ENCODE assay signal across 8 cellular contexts in the genomic region with DNA sequence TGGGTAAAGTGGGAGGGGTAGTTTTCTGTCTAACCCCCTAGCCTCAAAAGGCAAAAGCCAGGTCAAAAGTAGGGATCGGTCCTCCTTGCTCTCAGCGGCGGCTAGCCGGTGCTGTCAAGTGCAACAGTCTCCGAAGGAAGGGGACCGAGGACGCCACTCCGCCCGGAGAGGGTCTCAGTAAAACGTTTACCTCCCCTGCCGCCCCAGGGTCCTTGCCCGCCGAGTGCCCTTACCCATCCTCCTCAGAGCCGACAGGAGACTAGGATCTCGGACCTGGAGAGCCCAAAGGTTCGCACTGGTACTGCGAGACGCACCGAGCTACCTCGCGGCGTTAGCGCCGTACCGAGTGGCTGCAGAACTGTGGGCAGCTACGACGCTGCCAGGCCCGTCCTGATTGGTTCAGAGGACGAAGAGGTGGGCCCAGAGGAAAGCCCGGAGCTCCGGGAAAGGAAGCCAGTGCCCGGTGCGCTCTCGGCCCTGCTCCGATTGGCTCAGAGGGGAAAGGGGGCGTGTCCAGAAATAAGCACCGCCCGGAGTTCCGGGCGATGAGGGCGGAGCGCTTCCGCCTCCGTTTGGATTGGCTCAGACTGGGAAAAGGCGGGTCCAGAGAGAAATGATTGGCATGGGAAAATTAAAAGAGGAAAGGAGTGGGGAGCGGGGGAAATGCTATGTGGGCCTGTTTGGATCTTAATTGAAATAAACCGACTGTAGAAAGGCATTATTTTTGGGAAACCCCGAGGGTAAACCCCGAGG. TPM values are rescaled to one million over a fixed set of nuclear protein-coding genes. Genes with fewer than 3 reads are reported as not detected.
DNase-seq lines count a peak whose midpoint lies in the region; ATAC-seq lines count a peak whose summit lies in the region.
"Not testable (repeated sequence)": the region's sequence is repeated elsewhere in the genome, so short reads cannot be mapped to it uniquely, and the experiment has no call there.

TYW1B (minus strand) TSS at position 362 of the 753 bp plus-strand sequence; CDS start at position 237, 125 bp downstream.

- H3K27me3 Mint-ChIP-seq in dendritic cell treated with granulocyte-macrophage colony-stimulating factor and Interleukin-4, amounts not matched to agents 40 ng/mL and 50 ng/mL, for 4 days: not testable (repeated sequence)

- peak within 1 kb of the TSS; percentile 99 for H3K27ac Mint-ChIP-seq in dendritic cell treated with granulocyte-macrophage colony-stimulating factor and Interleukin-4, amounts not matched to agents 40 ng/mL and 50 ng/mL, for 4 days

- not testable (repeated sequence) for H3K9me3 Mint-ChIP-seq in dendritic cell treated with granulocyte-macrophage colony-stimulating factor and Interleukin-4, amounts not matched to agents 40 ng/mL and 50 ng/mL, for 4 days

- H3K36me3 Mint-ChIP-seq in dendritic cell treated with granulocyte-macrophage colony-stimulating factor and Interleukin-4, amounts not matched to agents 40 ng/mL and 50 ng/mL, for 4 days (ENCODE audit: low read depth): peaks cover 37% of the 10 kb centered on the region

- intact Hi-C loops in dendritic cell treated with granulocyte-macrophage colony-stimulating factor and Interleukin-4, amounts not matched to agents 40 ng/mL and 50 ng/mL, for 4 days (cut with micrococcal nuclease): loop anchor here (2.0 kb wide), 1 partner anchor 87 kb away; no protein-coding TSS in a partner anchor

- peaks cover 17% of the 10 kb centered on the region for H3K4me1 Mint-ChIP-seq in dendritic cell treated with granulocyte-macrophage colony-stimulating factor and Interleukin-4, amounts not matched to agents 40 ng/mL and 50 ng/mL, for 4 days (ENCODE audit: low read depth)

- DNase-seq in CD1c-positive myeloid dendritic cell (ENCODE audit: extremely low spot score) (peak; percentile 98), NCI-H748 treated with DMSO at 0.1 percent for 48 hours (lab: John Stamatoyannopoulos, UW) (peak; percentile 99), left lobe of liver (ENCODE audit: low spot score) (peak; percentile 99)
- DNase-seq in activated CD4-positive, alpha-beta T cell treated with anti-CD3 and anti-CD28 coated beads, Interleukin-2, amount 50 U/mL, for 4 hours: peak; percentile 96
- peak; percentile 96 to 97 for DNase-seq in stimulated activated CD4-positive, alpha-beta T cell treated with anti-CD3 and anti-CD28 coated beads, Interleukin-2, amount 100 ng/mL, for 24 hours

- ATAC-seq in GM19397 (IDR thresholded peaks at IDR 0.05; ENCODE audit: unreplicated experiment) (peak; percentile 91), HG03565 (IDR thresholded peaks at IDR 0.05; ENCODE audit: unreplicated experiment) (peak; percentile 68), left lobe of liver (peak; percentile 86)

- H3K4me3 Mint-ChIP-seq in dendritic cell treated with granulocyte-macrophage colony-stimulating factor and Interleukin-4, amounts not matched to agents 40 ng/mL and 50 ng/mL, for 4 days: peak within 1 kb of the TSS; percentile 95

RNA-seq across cellular contexts. Expression of gene TYW1B, which starts in this region (rescaled TPM):
- total RNA-seq in left lobe of liver: 1.5 TPM

Comparison
In these comparisons a context has a peak if more than half of its experiments do, and no peak if none do; other contexts are left out.
1. Peak in every context shown above with its lines: DNase-seq and ATAC-seq.